ENCODE assay signal across 22 cellular contexts in genomic region chr10:5816170-5816569, GRCh38. TPM values are rescaled to one million over a fixed set of nuclear protein-coding genes. Genes with fewer than 3 reads are reported as not detected.
DNase-seq lines count a peak whose midpoint lies in the region; ATAC-seq and TF ChIP-seq lines count a peak whose summit lies in the region.
"Had no signal": no experiment of that assay in that cellular context is flagged by ENCODE, and none has a peak within 500 bp of the region (broad histone marks: within the 10 kb centered on the region; RNA-seq: fewer than 3 reads in every experiment).

No MANE protein-coding gene starts in this region.

- peak overlapping the region; percentile 35 for H3K4me3 ChIP-seq in OCI-LY3 (ENCODE audit: low read length)
- no peak overlapping the region for H3K4me3 ChIP-seq in naive thymus-derived CD4-positive, alpha-beta T cell (ENCODE audit: low read length)
- H3K4me3 ChIP-seq: right lobe of liver, thyroid gland had no signal

- peaks cover 38% of the 10 kb centered on the region for H3K79me2 ChIP-seq in OCI-LY3 (ENCODE audit: low read length)

- no peak for TF ChIP-seq CTCF in OCI-LY3 (IDR thresholded peaks at IDR 0.05; ENCODE audit: low read depth, low read length)

- H2AFZ ChIP-seq in OCI-LY3 (ENCODE audit: low read depth, low read length) = no peak overlapping the region

- peak overlapping the region; percentile 33; the same call in 1 of the 2 replicates for H3K9ac ChIP-seq in OCI-LY3 (ENCODE audit: low read length)

- peaks cover 4% of the 10 kb centered on the region for H3K36me3 ChIP-seq in OCI-LY3 (replicated peaks; ENCODE audit: low read depth, low read length)
- peaks cover 0 to 7% (median 0%) of the 10 kb centered on the region in 3 experiments for H3K36me3 ChIP-seq in naive thymus-derived CD4-positive, alpha-beta T cell (ENCODE audit: control insufficient read depth in 2 of 3, insufficient read depth in 3 of 3, low read length in 3 of 3)
- H3K36me3 ChIP-seq: right lobe of liver, thyroid gland had no signal

- H3K9me3 ChIP-seq in OCI-LY3 (ENCODE audit: insufficient read depth, low read length) = no peaks in the 10 kb centered on the region
- no peaks in the 10 kb centered on the region for H3K9me3 ChIP-seq in naive thymus-derived CD4-positive, alpha-beta T cell (ENCODE audit: control insufficient read depth in 2 of 3, low read length in 3 of 3)
- H3K9me3 ChIP-seq: right lobe of liver, thyroid gland had no signal

- H3K27me3 Mint-ChIP-seq in naive thymus-derived CD4-positive, alpha-beta T cell = no peaks in the 10 kb centered on the region

- POLR2A ChIA-PET in naive thymus-derived CD4-positive, alpha-beta T cell (lab: Charles Lee) = no interaction called here

- H3K9me3 Mint-ChIP-seq in naive thymus-derived CD4-positive, alpha-beta T cell = peaks cover 0 to 6% (median 0%) of the 10 kb centered on the region in 11 donors
- H3K9me3 Mint-ChIP-seq: CD4-positive, CD25-positive, alpha-beta regulatory T cell had no signal

- peak overlapping the region in 1 of 10 donors; percentile 5 for H3K4me3 Mint-ChIP-seq in naive thymus-derived CD4-positive, alpha-beta T cell
- H3K4me3 Mint-ChIP-seq: T-helper 1 cell treated with Interleukin-12 subunit alpha and Interleukin-12 subunit beta and Interleukin-4 antibody, amounts not matched to agents 30 μg/mL and 1 μg/mL, for 36 hours had no signal

- peak overlapping the region in 8 of 9 donors; percentile 14 to 87 (median 62) for H3K27ac Mint-ChIP-seq in naive thymus-derived CD4-positive, alpha-beta T cell
- H3K27ac Mint-ChIP-seq: T-helper 1 cell treated with Interleukin-12 subunit alpha and Interleukin-12 subunit beta and Interleukin-4 antibody, amounts not matched to agents 30 μg/mL and 1 μg/mL, for 36 hours had no signal

- DNase-seq in NCI-H82 (lab: John Stamatoyannopoulos, UW) = peak; percentile 9
- no peak for DNase-seq in NCI-H82 treated with DMSO at 0.1 percent for 48 hours (lab: John Stamatoyannopoulos, UW; ENCODE audit: unreplicated experiment)
- no peak for DNase-seq in naive thymus-derived CD4-positive, alpha-beta T cell
- no peak for DNase-seq in UCSD-AML1 (lab: John Stamatoyannopoulos, UW; ENCODE audit: unreplicated experiment)
- DNase-seq: activated CD4-positive, alpha-beta T cell treated with anti-CD3 and anti-CD28 coated beads for 1 hour; activated T-cell treated with anti-CD3 and anti-CD28 coated beads for 4 hours; central memory CD4-positive, alpha-beta T cell; effector memory CD4-positive, alpha-beta T cell; hypothalamus; kidney glomerular epithelial cell; midbrain; NCI-H2081; NCI-H524; nucleus accumbens; right lobe of liver; thyroid gland had no signal

- intact Hi-C loops in naive thymus-derived CD4-positive, alpha-beta T cell (cut with micrococcal nuclease) = loop anchor here (10.0 kb wide), 4 partner anchors 159 to 1969 kb away; partner anchors contain the start of genes ATP5F1C (in 1 of the 2), IL15RA (in 1 of the 2) and KIN (in 1 of the 2)

- H3K4me1 Mint-ChIP-seq in naive thymus-derived CD4-positive, alpha-beta T cell = peaks cover 35 to 48% (median 44%) of the 10 kb centered on the region in 7 donors

- CTCF ChIA-PET in naive thymus-derived CD4-positive, alpha-beta T cell (lab: Charles Lee) = no interaction called here

- peak overlapping the region; percentile 56 for H3K4me2 ChIP-seq in OCI-LY3 (ENCODE audit: low read length)

- ATAC-seq in GM19351 (IDR thresholded peaks at IDR 0.05; ENCODE audit: unreplicated experiment) (peak; percentile 19), SK-N-SH treated with all-trans-retinoic acid at 6 μM for 48 hours (no peak), HG03342 (IDR thresholded peaks at IDR 0.05; ENCODE audit: unreplicated experiment) (no peak)
- no peak for ATAC-seq in naive thymus-derived CD4-positive, alpha-beta T cell
- ATAC-seq: right lobe of liver had no signal

- H3K36me3 Mint-ChIP-seq in naive thymus-derived CD4-positive, alpha-beta T cell = peaks cover 0 to 17% (median 0%) of the 10 kb centered on the region in 5 donors
- H3K36me3 Mint-ChIP-seq: CD4-positive, CD25-positive, alpha-beta regulatory T cell had no signal

- H3K4me1 ChIP-seq in OCI-LY3 (ENCODE audit: low read length) = peaks cover 61% of the 10 kb centered on the region
- H3K4me1 ChIP-seq in naive thymus-derived CD4-positive, alpha-beta T cell (ENCODE audit: control insufficient read depth in 2 of 2, insufficient read depth in 2 of 2, low read length in 2 of 2) = peaks cover 12 to 18% of the 10 kb centered on the region in 2 donors

- H3K27me3 ChIP-seq in OCI-LY3 (ENCODE audit: low read depth, low read length) = no peaks in the 10 kb centered on the region
- no peaks in the 10 kb centered on the region for H3K27me3 ChIP-seq in naive thymus-derived CD4-positive, alpha-beta T cell (ENCODE audit: control insufficient read depth in 2 of 2, insufficient read depth in 2 of 2, low read length in 2 of 2)
- H3K27me3 ChIP-seq: right lobe of liver, thyroid gland had no signal

- H3K27ac ChIP-seq in OCI-LY3 (ENCODE audit: low read length) = peak overlapping the region; percentile 75
- H3K27ac ChIP-seq in naive thymus-derived CD4-positive, alpha-beta T cell (ENCODE audit: low read depth, low read length) = peak overlapping the region; percentile 99
- H3K27ac ChIP-seq: right lobe of liver, thyroid gland had no signal

- peaks cover 15% of the 10 kb centered on the region for H4K20me1 ChIP-seq in OCI-LY3 (ENCODE audit: insufficient read depth, low read length)

TF ChIP-seq in SK-N-SH treated with all-trans-retinoic acid at 6 μM for 48 hours, 23 proteins besides CTCF, POLR2A, EP300 and RAD21:
- TF ChIP-seq CREB5 (CRISPR knock-in tag; IDR thresholded peaks at IDR 0.05; ENCODE audit: low read depth) (no peak), TOX (CRISPR knock-in tag; IDR thresholded peaks at IDR 0.05; ENCODE audit: borderline replicate concordance) (no peak), PATZ1 (CRISPR knock-in tag; IDR thresholded peaks at IDR 0.05; ENCODE audit: borderline replicate concordance) (no peak), TSHZ2 (CRISPR knock-in tag; IDR thresholded peaks at IDR 0.05) (no peak), ESRRG (CRISPR knock-in tag; IDR thresholded peaks at IDR 0.05) (no peak)

RNA-seq across cellular contexts. Expression of gene GDI2, which starts 2.9 kb away (rescaled TPM):
- 100 to 1,000 TPM in 4 of 5 experiments, 10 to 100 TPM in 1; 85.3 to 236 (median 121) TPM for total RNA-seq in naive thymus-derived CD4-positive, alpha-beta T cell
- polyA plus RNA-seq in naive thymus-derived CD4-positive, alpha-beta T cell = 100 to 1,000 TPM; 144 to 186 TPM
